In genomic region chr20:18956878-18957277, GRCh38 we compare ENCODE assay signal across 9 cellular contexts.
"Had no signal": no experiment of that assay in that cellular context is flagged by ENCODE, and none has a peak within 500 bp of the region (broad histone marks: within the 10 kb centered on the region; RNA-seq: fewer than 3 reads in every experiment).

No MANE protein-coding gene starts in this region.

- H3K9me3 ChIP-seq: HAP-1 had no signal

- FAIRE-seq: K562 had no signal

- H3K4me3 Mint-ChIP-seq: HFFc6 had no signal

- ATAC-seq: HCT116, K562 had no signal

- H3K4me1 ChIP-seq: HAP-1 had no signal

- H3K27ac Mint-ChIP-seq: HFFc6 had no signal

- H3K9ac ChIP-seq: GM23248 had no signal

- H2AFZ ChIP-seq: GM23248 had no signal

- H3K27ac ChIP-seq: GM23248, HL-60 had no signal

- H3K36me3 ChIP-seq: HAP-1 had no signal

- DNase-seq: GM23248, H7, HFFc6, IMR-90, KG1 had no signal

- H3K4me3 ChIP-seq: GM23248, HAP-1, K562 had no signal
